1 cellular context compared by ENCODE assay signal in the genomic region with DNA sequence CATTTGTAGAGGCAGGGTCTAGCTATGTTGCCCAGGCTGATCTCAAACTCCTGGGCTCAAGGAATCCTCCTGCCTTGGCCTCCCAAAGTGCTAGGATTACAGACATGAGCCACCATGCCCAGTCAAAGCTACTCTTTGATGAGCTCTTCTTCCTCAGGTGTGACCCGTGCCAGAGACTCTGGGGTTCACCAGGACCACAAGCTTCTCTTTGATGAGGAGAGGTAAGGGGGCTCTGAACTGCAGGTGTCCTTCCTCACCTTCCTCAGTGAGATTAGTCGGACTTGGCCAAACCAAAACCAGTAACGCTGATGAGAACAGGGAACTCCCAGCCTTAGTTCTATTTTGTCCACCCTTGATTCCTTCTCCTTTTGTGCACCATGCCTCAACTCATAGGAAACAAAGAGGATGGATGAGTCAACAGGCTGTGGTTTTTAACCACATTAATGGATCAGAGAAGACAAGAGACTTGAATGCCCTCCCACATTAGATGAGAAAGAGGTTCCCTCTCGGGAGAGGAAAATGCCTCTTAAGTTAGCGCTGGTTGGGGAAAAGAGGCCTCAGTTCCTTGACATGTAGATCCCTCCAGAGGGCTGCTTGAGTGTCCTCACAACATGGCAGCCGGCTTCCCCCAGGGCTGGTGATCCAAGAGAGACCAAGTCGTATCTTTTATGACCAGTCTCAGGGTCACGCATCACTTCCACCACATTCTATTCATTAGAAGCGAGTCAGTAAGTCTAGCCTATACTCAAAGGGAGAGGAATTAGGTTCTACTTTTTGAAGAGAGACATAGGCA.
TF ChIP-seq lines count a peak whose summit lies in the region.

No MANE protein-coding gene starts in this region.

TF ChIP-seq in HCT116, 20 proteins besides CTCF, POLR2A, EP300 and RAD21 (continued from another document):
- TF ChIP-seq REST (IDR thresholded peaks at IDR 0.05; ENCODE audit: low read depth): no peak
- TF ChIP-seq EZH2phosphoT487 (IDR thresholded peaks at IDR 0.05; ENCODE audit: borderline replicate concordance): no peak
- peak; percentile 70 for TF ChIP-seq TCF7L2 (IDR thresholded peaks at IDR 0.05; ENCODE audit: borderline replicate concordance, extremely low read depth, insufficient read depth, insufficient read length)
- peak; percentile 61 for TF ChIP-seq CEBPB (IDR thresholded peaks at IDR 0.05; ENCODE audit: low read depth)
- TF ChIP-seq JUND (IDR thresholded peaks at IDR 0.05): peak; percentile 85
- peak; percentile 98 for TF ChIP-seq CBX3 (IDR thresholded peaks at IDR 0.05; ENCODE audit: low read depth)
- TF ChIP-seq SP1 (IDR thresholded peaks at IDR 0.05; ENCODE audit: low read depth): peak; percentile 86
- no peak; the same call in 1 of the 2 replicates for TF ChIP-seq POLR2AphosphoS5 (IDR thresholded peaks at IDR 0.05; ENCODE audit: low read depth, low read length)
